ENCODE assay signal across 16 cellular contexts in genomic region chr5:40367260-40367659, GRCh38.
A peak's percentile ranks its signal among the peaks of the same experiment; 100 is the strongest.
DNase-seq lines count a peak whose midpoint lies in the region; ATAC-seq and TF ChIP-seq lines count a peak whose summit lies in the region.
"Had no signal": no experiment of that assay in that cellular context is flagged by ENCODE, and none has a peak within 500 bp of the region (broad histone marks: within the 10 kb centered on the region; RNA-seq: fewer than 3 reads in every experiment).

No MANE protein-coding gene starts in this region.

- no peaks in the 10 kb centered on the region for H3K27me3 ChIP-seq in cardiac muscle cell
- H3K27me3 ChIP-seq in right atrium auricular region: no peaks in the 10 kb centered on the region
- H3K27me3 ChIP-seq: gastrocnemius medialis, vagina had no signal

- no peak for ATAC-seq in stimulated activated memory B cell treated with anti-CD40 and anti-IgM and Interleukin-4, amounts not matched to agents 10 μg/mL and 1 μg/mL and 100 μg/mL, for 72 hours
- ATAC-seq in HG03139 (IDR thresholded peaks at IDR 0.05; ENCODE audit: unreplicated experiment): no peak
- ATAC-seq: gastrocnemius medialis had no signal

- no peaks in the 10 kb centered on the region for H3K4me1 ChIP-seq in cardiac muscle cell (ENCODE audit: low read depth)
- H3K4me1 ChIP-seq in right atrium auricular region: no peaks in the 10 kb centered on the region
- H3K4me1 ChIP-seq: gastrocnemius medialis, vagina had no signal

- H3K27ac Mint-ChIP-seq in stimulated activated memory B cell treated with anti-CD40 and anti-IgM and Interleukin-4, amounts not matched to agents 10 μg/mL and 1 μg/mL and 100 μg/mL, for 72 hours: peak overlapping the region; percentile 48
- H3K27ac Mint-ChIP-seq: dendritic cell treated with granulocyte-macrophage colony-stimulating factor and Interleukin-4, amounts not matched to agents 40 ng/mL and 50 ng/mL, for 4 days had no signal

- TF ChIP-seq CTCF in cardiac muscle cell (IDR thresholded peaks at IDR 0.05; ENCODE audit: low read depth, low read length) (peak; percentile 7), right atrium auricular region (IDR thresholded peaks at IDR 0.05) (no peak), epithelial cell of proximal tubule (conservative IDR thresholded peaks at IDR 0.05; ENCODE audit: low read depth, low read length) (peak; percentile 14)

- peaks cover 5% of the 10 kb centered on the region for H3K36me3 Mint-ChIP-seq in stimulated activated memory B cell treated with anti-CD40 and anti-IgM and Interleukin-4, amounts not matched to agents 10 μg/mL and 1 μg/mL and 100 μg/mL, for 72 hours

- H3K9me3 ChIP-seq in cardiac muscle cell (ENCODE audit: low read depth) (no peaks in the 10 kb centered on the region), right atrium auricular region (peaks cover 0 to 14% of the 10 kb centered on the region in 2 donors)
- H3K9me3 ChIP-seq: gastrocnemius medialis, vagina had no signal

- DNase-seq in cardiac muscle cell (ENCODE audit: low read depth in 1 of 2, low spot score in 1 of 2): peak in 1 of 2 donors; percentile 13
- no peak for DNase-seq in right atrium auricular region (ENCODE audit: low spot score)
- peak; percentile 55 for DNase-seq in MV-4-11 (lab: John Stamatoyannopoulos, UW)
- DNase-seq in epithelial cell of proximal tubule (ENCODE audit: low read depth): no peak
- DNase-seq in SW480 (ENCODE audit: low spot score): no peak
- DNase-seq in effector CD4-positive, alpha-beta T cell: no peak
- DNase-seq: activated CD8-positive, alpha-beta memory T cell treated with anti-CD3 and anti-CD28 coated beads, Interleukin-2, amount 50 U/mL, for 48 hours; gastrocnemius medialis; islet precursor cell; NCI-H187; NCI-H748 treated with DMSO at 0.1 percent for 48 hours; SIG-M5 had no signal

- H3K4me1 Mint-ChIP-seq in stimulated activated memory B cell treated with anti-CD40 and anti-IgM and Interleukin-4, amounts not matched to agents 10 μg/mL and 1 μg/mL and 100 μg/mL, for 72 hours: peaks cover 23% of the 10 kb centered on the region

- H3K4me3 Mint-ChIP-seq in stimulated activated memory B cell treated with anti-CD40 and anti-IgM and Interleukin-4, amounts not matched to agents 10 μg/mL and 1 μg/mL and 100 μg/mL, for 72 hours: no peak overlapping the region
- H3K4me3 Mint-ChIP-seq: dendritic cell treated with granulocyte-macrophage colony-stimulating factor and Interleukin-4, amounts not matched to agents 40 ng/mL and 50 ng/mL, for 4 days had no signal

- H3K36me3 ChIP-seq in cardiac muscle cell (no peaks in the 10 kb centered on the region), right atrium auricular region (no peaks in the 10 kb centered on the region)
- H3K36me3 ChIP-seq: gastrocnemius medialis, vagina had no signal

- H3K27ac ChIP-seq in cardiac muscle cell (no peak overlapping the region), right atrium auricular region (no peak overlapping the region)
- H3K27ac ChIP-seq: gastrocnemius medialis, vagina had no signal

- peaks cover 9% of the 10 kb centered on the region for H3K9me3 Mint-ChIP-seq in stimulated activated memory B cell treated with anti-CD40 and anti-IgM and Interleukin-4, amounts not matched to agents 10 μg/mL and 1 μg/mL and 100 μg/mL, for 72 hours

- no peaks in the 10 kb centered on the region for H3K27me3 Mint-ChIP-seq in stimulated activated memory B cell treated with anti-CD40 and anti-IgM and Interleukin-4, amounts not matched to agents 10 μg/mL and 1 μg/mL and 100 μg/mL, for 72 hours
- H3K27me3 Mint-ChIP-seq: dendritic cell treated with granulocyte-macrophage colony-stimulating factor and Interleukin-4, amounts not matched to agents 40 ng/mL and 50 ng/mL, for 4 days had no signal

- H3K4me3 ChIP-seq in cardiac muscle cell (no peak overlapping the region), right atrium auricular region (no peak overlapping the region), epithelial cell of proximal tubule (ENCODE audit: low read depth, low read length) (no peak overlapping the region)
- H3K4me3 ChIP-seq: gastrocnemius medialis, vagina had no signal

Comparison
In these comparisons a context has a peak if more than half of its experiments do, and no peak if none do; other contexts are left out.
1. CTCF ChIP-seq: peak in cardiac muscle cell (single experiment) and epithelial cell of proximal tubule (single experiment); none in right atrium auricular region (0 of 2).